13 cellular contexts compared by ENCODE assay signal in genomic region chr2:105243961-105244360, GRCh38. TPM values are rescaled to one million over a fixed set of nuclear protein-coding genes. Genes with fewer than 3 reads are reported as not detected.
DNase-seq lines count a peak whose midpoint lies in the region; ATAC-seq and TF ChIP-seq lines count a peak whose summit lies in the region.
"Had no signal": no experiment of that assay in that cellular context is flagged by ENCODE, and none has a peak within 500 bp of the region (broad histone marks: within the 10 kb centered on the region; RNA-seq: fewer than 3 reads in every experiment).

No MANE protein-coding gene starts in this region.

- CTCF ChIA-PET in HCT116 (lab: Charles Lee), result interaction anchor here (1.0 to 1.4 kb wide), 3 partner anchors 8 to 10 kb away, joined by 3 read pairs; no protein-coding TSS in a partner anchor

- no peaks in the 10 kb centered on the region for H3K4me1 ChIP-seq in BE2C
- H3K4me1 ChIP-seq in HCT116 (ENCODE audit: control insufficient read depth in 1 of 2, insufficient read depth in 2 of 2, low read length in 2 of 2), result peaks cover 3 to 7% of the 10 kb centered on the region in 2 experiments; a peak in 3 of 4 replicates
- no peaks in the 10 kb centered on the region for H3K4me1 ChIP-seq in gastroesophageal sphincter
- H3K4me1 ChIP-seq: esophagus squamous epithelium, left lung had no signal

- no peak overlapping the region for H3K9ac ChIP-seq in HCT116 (ENCODE audit: low read length)

- no peak for TF ChIP-seq POLR2A in HCT116 (IDR thresholded peaks at IDR 0.05; ENCODE audit: borderline replicate concordance, extremely low read depth, insufficient read depth, insufficient read length)
- TF ChIP-seq POLR2A in gastroesophageal sphincter (IDR thresholded peaks at IDR 0.05), result no peak

- no peak overlapping the region for H3K4me3 ChIP-seq in BE2C (ENCODE audit: low read depth, low read length)
- H3K4me3 ChIP-seq in HCT116 (replicated peaks in 1 of 2; ENCODE audit: low read depth in 1 of 2, low read length in 2 of 2), result no peak overlapping the region
- H3K4me3 ChIP-seq in astrocyte of the spinal cord (ENCODE audit: low read depth, low read length), result no peak overlapping the region
- H3K4me3 ChIP-seq in gastroesophageal sphincter, result no peak overlapping the region
- no peak overlapping the region for H3K4me3 ChIP-seq in coronary artery
- H3K4me3 ChIP-seq: esophagus squamous epithelium, left lung had no signal

- H3K27ac ChIP-seq in HCT116 (ENCODE audit: low read depth, low read length), result no peak overlapping the region
- H3K27ac ChIP-seq in gastroesophageal sphincter, result no peak overlapping the region
- no peak overlapping the region for H3K27ac ChIP-seq in coronary artery
- H3K27ac ChIP-seq: esophagus squamous epithelium, left lung had no signal

- in situ Hi-C loops in astrocyte of the spinal cord (cut with HindIII; ENCODE audit: low sequenced_read_pairs), result no loop called here

- no peak overlapping the region for H3K4me2 ChIP-seq in HCT116 (ENCODE audit: low read length)

- H3K27me3 ChIP-seq in BE2C (no peaks in the 10 kb centered on the region), HCT116 (ENCODE audit: insufficient read depth, low read length) (no peaks in the 10 kb centered on the region), gastroesophageal sphincter (peaks cover under 1% of the 10 kb centered on the region)
- H3K27me3 ChIP-seq: left lung had no signal

- peak; percentile 48 for TF ChIP-seq CTCF in BE2C (IDR thresholded peaks at IDR 0.05; ENCODE audit: low read depth, low read length)
- peak in 2 of 3 experiments; percentile 44 to 46; a peak in 4 of 6 replicates for TF ChIP-seq CTCF in HCT116 (IDR thresholded peaks at IDR 0.05 in 2 of 3, conservative IDR thresholded peaks at IDR 0.05 in 1 of 3; ENCODE audit: borderline replicate concordance in 1 of 3, insufficient read depth in 1 of 3, low read depth in 2 of 3, low read length in 2 of 3)
- peak; percentile 42 for TF ChIP-seq CTCF in astrocyte of the spinal cord (IDR thresholded peaks at IDR 0.05; ENCODE audit: low read depth, low read length)
- TF ChIP-seq CTCF in gastroesophageal sphincter (IDR thresholded peaks at IDR 0.05), result no peak
- no peak for TF ChIP-seq CTCF in coronary artery (IDR thresholded peaks at IDR 0.05)

- ATAC-seq in HCT116, result peak; percentile 37; the same call in 1 of the 2 replicates
- no peak for ATAC-seq in gastroesophageal sphincter
- ATAC-seq: activated T-helper 17 cell treated with anti-CD3 and anti-CD28 coated beads, Interleukin-2, amount 50 U/mL, for 72 hours; left lung had no signal

- H4K20me1 ChIP-seq in HCT116 (ENCODE audit: insufficient read depth), result no peaks in the 10 kb centered on the region

- intact Hi-C loops in HCT116 (cut with micrococcal nuclease), result no loop called here

- no peaks in the 10 kb centered on the region for H3K9me3 ChIP-seq in BE2C
- H3K9me3 ChIP-seq in HCT116 (ENCODE audit: control insufficient read depth in 1 of 2, insufficient read depth in 1 of 2, low read depth in 1 of 2, low read length in 2 of 2), result no peaks in the 10 kb centered on the region
- H3K9me3 ChIP-seq in gastroesophageal sphincter, result no peaks in the 10 kb centered on the region
- H3K9me3 ChIP-seq: esophagus squamous epithelium, left lung had no signal

- BruUV-seq in HCT116 (replicated peaks; lab: Mats Ljungman, UMichigan), result no TSS peak

- POLR2A ChIA-PET in HCT116 (lab: Charles Lee), result no interaction called here

- H2AFZ ChIP-seq in HCT116 (ENCODE audit: low read depth, low read length, poor library complexity, severe bottlenecking), result no peak overlapping the region

- H3K36me3 ChIP-seq in BE2C, result no peaks in the 10 kb centered on the region
- no peaks in the 10 kb centered on the region for H3K36me3 ChIP-seq in HCT116 (ENCODE audit: control insufficient read depth in 1 of 2, insufficient read depth in 2 of 2, low read length in 2 of 2)
- no peaks in the 10 kb centered on the region for H3K36me3 ChIP-seq in gastroesophageal sphincter
- H3K36me3 ChIP-seq: esophagus squamous epithelium, left lung had no signal

- RAD21 ChIA-PET in HCT116 (lab: Charles Lee; ENCODE audit: low non-redundant PET in 1 of 2, low total read pairs in 2 of 2, uncharacterized antibody in 2 of 2, unreplicated experiment in 2 of 2), result no interaction called here

- TF ChIP-seq EP300 in gastroesophageal sphincter (IDR thresholded peaks at IDR 0.05), result no peak

- no peaks in the 10 kb centered on the region for H3K9me2 ChIP-seq in HCT116 (ENCODE audit: insufficient read depth)

- DNase-seq in BE2C, result peak; percentile 38
- DNase-seq in HCT116 (ENCODE audit: low read depth, low spot score), result no peak
- DNase-seq in astrocyte of the spinal cord (ENCODE audit: low read depth, low spot score), result no peak
- peak; percentile 68 for DNase-seq in left kidney (ENCODE audit: low read depth, low spot score)
- no peak for DNase-seq in NCI-H2081 treated with DMSO at 0.1 percent for 48 hours (lab: John Stamatoyannopoulos, UW)
- no peak for DNase-seq in GF-D8 (lab: John Stamatoyannopoulos, UW)
- no peak for DNase-seq in coronary artery (ENCODE audit: low spot score)
- DNase-seq: esophagus squamous epithelium, left lung had no signal

- WGBS in gastroesophageal sphincter (ENCODE audit: low coverage in 1 of 2), 2 donors, result 70 to 75% methylated on average over 2 of the region's 5 CpGs

- no peak for TF ChIP-seq RAD21 in HCT116 (IDR thresholded peaks at IDR 0.05; ENCODE audit: low read depth)

- H3K79me2 ChIP-seq in HCT116 (ENCODE audit: insufficient read depth, low read length), result no peaks in the 10 kb centered on the region

TF ChIP-seq in HCT116, 20 proteins besides CTCF, POLR2A, EP300 and RAD21:
- TF ChIP-seq EGR1 (IDR thresholded peaks at IDR 0.05; ENCODE audit: low read depth), result no peak
- TF ChIP-seq FOSL1 (IDR thresholded peaks at IDR 0.05; ENCODE audit: low read depth), result no peak
- TF ChIP-seq CBX3 (IDR thresholded peaks at IDR 0.05; ENCODE audit: low read depth), result no peak
- no peak for TF ChIP-seq SRF (IDR thresholded peaks at IDR 0.05; ENCODE audit: low read depth)
- no peak for TF ChIP-seq ZNF274 (IDR thresholded peaks at IDR 0.05; ENCODE audit: low read depth, low read length)
- TF ChIP-seq SIN3A (IDR thresholded peaks at IDR 0.05; ENCODE audit: low read depth), result no peak
- TF ChIP-seq REST (IDR thresholded peaks at IDR 0.05; ENCODE audit: low read depth), result no peak
- TF ChIP-seq EZH2 (IDR thresholded peaks at IDR 0.05), result no peak
- no peak for TF ChIP-seq YY1 (IDR thresholded peaks at IDR 0.05; ENCODE audit: extremely low read depth, insufficient replicate concordance, low read depth, low read length)
- TF ChIP-seq EZH2phosphoT487 (IDR thresholded peaks at IDR 0.05; ENCODE audit: borderline replicate concordance), result no peak
- no peak for TF ChIP-seq JUND (IDR thresholded peaks at IDR 0.05)
- no peak for TF ChIP-seq ZBTB33 (IDR thresholded peaks at IDR 0.05; ENCODE audit: extremely low read depth, insufficient replicate concordance, low read length)
- no peak for TF ChIP-seq TCF7L2 (IDR thresholded peaks at IDR 0.05; ENCODE audit: borderline replicate concordance, extremely low read depth, insufficient read depth, insufficient read length)

RNA-seq across cellular contexts. Expression of gene GPR45, which starts 2.4 kb away (rescaled TPM):
- not detected for polyA plus RNA-seq in BE2C (2012; ENCODE audit: insufficient read depth, insufficient read length, low read depth)
- total RNA-seq in HCT116 (2021; ENCODE audit: unreplicated experiment) (0.30 TPM), gastroesophageal sphincter (not detected)
- polyA plus RNA-seq in HCT116 (2012), result 0.07 and 0.27 TPM in 2 replicates
- total RNA-seq: activated T-helper 17 cell treated with anti-CD3 and anti-CD28 coated beads, Interleukin-2, amount 50 U/mL, for 72 hours; cardiac septum; esophagus squamous epithelium; left lung; osteoblast had no signal

Comparison
In these comparisons a context has a peak if more than half of its experiments do, and no peak if none do; other contexts are left out.
1. DNase-seq: peak in BE2C (single experiment) and left kidney (single experiment); none in HCT116 (single experiment), astrocyte of the spinal cord (single experiment), NCI-H2081 treated with DMSO at 0.1 percent for 48 hours (single experiment), GF-D8 (single experiment) and coronary artery (single experiment).
2. CTCF ChIP-seq: peak in BE2C (single experiment), HCT116 (2 of 3) and astrocyte of the spinal cord (single experiment); none in gastroesophageal sphincter (0 of 4) and coronary artery (single experiment).